Comparison of ENCODE assay signal across 16 cellular contexts in genomic region chr15:23482764-23483489, GRCh38. TPM values are rescaled to one million over a fixed set of nuclear protein-coding genes. Genes with fewer than 3 reads are reported as not detected.
DNase-seq lines count a peak whose midpoint lies in the region; ATAC-seq and TF ChIP-seq lines count a peak whose summit lies in the region.
"Had no signal": no experiment of that assay in that cellular context is flagged by ENCODE, and none has a peak within 500 bp of the region (broad histone marks: within the 10 kb centered on the region; RNA-seq: fewer than 3 reads in every experiment).

No MANE protein-coding gene starts in this region.

- no peaks in the 10 kb centered on the region for H3K27me3 ChIP-seq in BLaER1
- H3K27me3 ChIP-seq in KMS-11 (ENCODE audit: insufficient read depth, low read depth) = no peaks in the 10 kb centered on the region
- H3K27me3 ChIP-seq in upper lobe of right lung = no peaks in the 10 kb centered on the region

- peak; percentile 69 for ATAC-seq in Right ventricle myocardium superior (ENCODE audit: poor library complexity)
- peak; percentile 28 for ATAC-seq in esophagus mucosa
- ATAC-seq in upper lobe of right lung = no peak
- ATAC-seq: GM23338 had no signal

- H3K27ac ChIP-seq in BLaER1 (no peak overlapping the region), KMS-11 (peak overlapping the region; percentile 15; the same call in 1 of the 2 replicates), upper lobe of right lung (no peak overlapping the region)

- H3K9ac ChIP-seq in BLaER1 (no peak overlapping the region), KMS-11 (no peak overlapping the region)

- H3K4me1 ChIP-seq in BLaER1 (peaks cover 26% of the 10 kb centered on the region), KMS-11 (ENCODE audit: low read depth, poor library complexity, severe bottlenecking) (peaks cover 37% of the 10 kb centered on the region), upper lobe of right lung (no peaks in the 10 kb centered on the region)

- DNase-seq in Right ventricle myocardium superior (no peak), cardiac septum (ENCODE audit: low spot score) (no peak), upper lobe of right lung (no peak), AG08395 (ENCODE audit: low spot score) (no peak), NCI-H2081 treated with DMSO at 0.1 percent for 48 hours (lab: John Stamatoyannopoulos, UW) (no peak)
- DNase-seq: C1 segment of cervical spinal cord; CD4-positive, CD25-positive, alpha-beta regulatory T cell; CD8-positive, alpha-beta memory T cell; COR-L47; HCEC 1CT had no signal

- no peaks in the 10 kb centered on the region for H3K79me2 ChIP-seq in KMS-11 (ENCODE audit: insufficient read depth, low read depth)

- H2AFZ ChIP-seq in KMS-11 (ENCODE audit: low read depth) = no peak overlapping the region
- H2AFZ ChIP-seq: GM23338 had no signal

- peak overlapping the region; percentile 46 for H3K4me2 ChIP-seq in BLaER1
- peak overlapping the region; percentile 61 for H3K4me2 ChIP-seq in KMS-11
- H3K4me2 ChIP-seq: GM23338 had no signal

- intact Hi-C loops in Right ventricle myocardium superior (cut with DNase I) (no loop called here), cardiac septum (cut with DNase I) (no loop called here), upper lobe of right lung (cut with DNase I) (no loop called here)

- H3K4me3 ChIP-seq in BLaER1 (no peak overlapping the region), KMS-11 (IDR thresholded peaks at IDR 0.05; ENCODE audit: insufficient read depth, low read depth, low read length) (no peak overlapping the region), upper lobe of right lung (no peak overlapping the region)
- H3K4me3 ChIP-seq: GM23338 had no signal

- TF ChIP-seq CTCF in KMS-11 (conservative IDR thresholded peaks at IDR 0.05; ENCODE audit: low read depth, low read length) (no peak), upper lobe of right lung (IDR thresholded peaks at IDR 0.05) (no peak)

- no peaks in the 10 kb centered on the region for H3K9me3 ChIP-seq in BLaER1
- no peaks in the 10 kb centered on the region for H3K9me3 ChIP-seq in upper lobe of right lung

- no peaks in the 10 kb centered on the region for H3K36me3 ChIP-seq in BLaER1
- H3K36me3 ChIP-seq in KMS-11 (ENCODE audit: insufficient read depth) = no peaks in the 10 kb centered on the region
- no peaks in the 10 kb centered on the region for H3K36me3 ChIP-seq in upper lobe of right lung

- H4K20me1 ChIP-seq in BLaER1 = no peaks in the 10 kb centered on the region
- H4K20me1 ChIP-seq in KMS-11 (ENCODE audit: insufficient read depth) = no peaks in the 10 kb centered on the region

RNA-seq across cellular contexts. Expression of gene GOLGA6L2, which starts 35.9 kb away (rescaled TPM):
- total RNA-seq in Right ventricle myocardium superior (not detected), cardiac septum (not detected), esophagus mucosa (not detected), upper lobe of right lung (not detected)
- total RNA-seq: A172; CD4-positive, CD25-positive, alpha-beta regulatory T cell; CD8-positive, alpha-beta memory T cell; GM23338; HT-29 had no signal
